In genomic region chr17:28225271-28225670, GRCh38 we compare ENCODE assay signal across 14 cellular contexts.
DNase-seq lines count a peak whose midpoint lies in the region; ATAC-seq and TF ChIP-seq lines count a peak whose summit lies in the region.
"Had no signal": no experiment of that assay in that cellular context is flagged by ENCODE, and none has a peak within 500 bp of the region (broad histone marks: within the 10 kb centered on the region; RNA-seq: fewer than 3 reads in every experiment).

No MANE protein-coding gene starts in this region.

- H3K9me3 Mint-ChIP-seq in progenitor cell of endocrine pancreas (ENCODE audit: low read depth): peaks cover 8% of the 10 kb centered on the region
- H3K9me3 Mint-ChIP-seq: CD8-positive, alpha-beta T cell had no signal

- TF ChIP-seq CTCF in fibroblast of villous mesenchyme (IDR thresholded peaks at IDR 0.05; ENCODE audit: insufficient read depth, low read depth, low read length) (no peak), progenitor cell of endocrine pancreas (IDR thresholded peaks at IDR 0.05; ENCODE audit: unreplicated experiment) (no peak)

- DNase-seq in DMS 273 treated with DMSO at 0.1 percent for 48 hours (lab: John Stamatoyannopoulos, UW) (peak; percentile 39), NCI-H524 (lab: John Stamatoyannopoulos, UW) (peak; percentile 81 to 85), fibroblast of villous mesenchyme (ENCODE audit: low read depth) (peak; percentile 29), progenitor cell of endocrine pancreas (ENCODE audit: low spot score, unreplicated experiment) (no peak)
- DNase-seq: CD8-positive, alpha-beta T cell; MM.1S; NCI-H1105 treated with DMSO at 0.1 percent for 48 hours; NCI-H2029 treated with DMSO at 0.1 percent for 48 hours; NCI-H526 treated with DMSO at 0.1 percent for 48 hours; PC-3 had no signal

- no peak overlapping the region for H3K4me3 Mint-ChIP-seq in progenitor cell of endocrine pancreas (ENCODE audit: low read depth)
- H3K4me3 Mint-ChIP-seq: CD8-positive, alpha-beta T cell had no signal

- peaks cover 23% of the 10 kb centered on the region for H3K27me3 Mint-ChIP-seq in progenitor cell of endocrine pancreas

- no peak overlapping the region for H3K4me3 ChIP-seq in fibroblast of villous mesenchyme (ENCODE audit: low read depth, low read length)
- H3K4me3 ChIP-seq: SK-N-MC had no signal

- ATAC-seq in HG03378 (IDR thresholded peaks at IDR 0.05; ENCODE audit: unreplicated experiment): no peak
- no peak for ATAC-seq in SK-N-SH treated with all-trans-retinoic acid at 6 μM for 48 hours
- ATAC-seq in GM18861 (IDR thresholded peaks at IDR 0.05; ENCODE audit: unreplicated experiment): no peak
- ATAC-seq: CD8-positive, alpha-beta T cell; PC-3 had no signal

- peaks cover 9% of the 10 kb centered on the region for H3K4me1 Mint-ChIP-seq in progenitor cell of endocrine pancreas (ENCODE audit: low read depth)

- peak overlapping the region; percentile 38 for H3K27ac Mint-ChIP-seq in progenitor cell of endocrine pancreas
- H3K27ac Mint-ChIP-seq: CD8-positive, alpha-beta T cell had no signal

- H3K36me3 Mint-ChIP-seq in progenitor cell of endocrine pancreas (ENCODE audit: insufficient read depth): peaks cover 9% of the 10 kb centered on the region
- H3K36me3 Mint-ChIP-seq: CD8-positive, alpha-beta T cell had no signal

TF ChIP-seq in SK-N-SH treated with all-trans-retinoic acid at 6 μM for 48 hours, 23 proteins besides CTCF, POLR2A, EP300 and RAD21:
- TF ChIP-seq BACH2 (CRISPR knock-in tag; IDR thresholded peaks at IDR 0.05; ENCODE audit: borderline replicate concordance) (no peak), CSRNP3 (CRISPR knock-in tag; IDR thresholded peaks at IDR 0.05) (no peak), ZNF565 (CRISPR knock-in tag; conservative IDR thresholded peaks at IDR 0.05; ENCODE audit: low read depth) (no peak), OSR1 (CRISPR knock-in tag; IDR thresholded peaks at IDR 0.05) (no peak), ZNF70 (CRISPR knock-in tag; IDR thresholded peaks at IDR 0.05) (no peak), CREB5 (CRISPR knock-in tag; IDR thresholded peaks at IDR 0.05; ENCODE audit: low read depth) (no peak), ZFP3 (CRISPR knock-in tag; IDR thresholded peaks at IDR 0.05) (no peak)
